ENCODE assay signal across 1 cellular context in genomic region chr15:99452728-99453643, GRCh38.
TF ChIP-seq lines count a peak whose summit lies in the region.

No MANE protein-coding gene starts in this region.

TF ChIP-seq in HepG2, 621 proteins besides CTCF, POLR2A, EP300 and RAD21 (continued from another document and continues in another):
- no peak for TF ChIP-seq ZBTB25 (CRISPR knock-in tag; IDR thresholded peaks at IDR 0.05)
- TF ChIP-seq PBX3 (CRISPR knock-in tag; IDR thresholded peaks at IDR 0.05; ENCODE audit: borderline replicate concordance), result no peak
- no peak for TF ChIP-seq IKZF1 (IDR thresholded peaks at IDR 0.05)
- no peak for TF ChIP-seq ATF3 (CRISPR knock-in tag; IDR thresholded peaks at IDR 0.05)
- peak; percentile 62; the same call in 1 of the 2 replicates for TF ChIP-seq MYC (CRISPR knock-in tag; IDR thresholded peaks at IDR 0.05; ENCODE audit: borderline replicate concordance)
- no peak for TF ChIP-seq ZNF326 (CRISPR knock-in tag; IDR thresholded peaks at IDR 0.05; ENCODE audit: borderline replicate concordance)
- TF ChIP-seq ZNF44 (CRISPR knock-in tag; IDR thresholded peaks at IDR 0.05), result 0 out of 2 replicates have a peak, but pooled peaks have one; percentile 62
- TF ChIP-seq SIX4 (CRISPR knock-in tag; IDR thresholded peaks at IDR 0.05), result no peak
- TF ChIP-seq AHR (CRISPR knock-in tag; IDR thresholded peaks at IDR 0.05), result no peak
- TF ChIP-seq NONO (IDR thresholded peaks at IDR 0.05), result no peak
- TF ChIP-seq NONO (CRISPR knock-in tag; conservative IDR thresholded peaks at IDR 0.05), result no peak
- TF ChIP-seq FOXA1 (IDR thresholded peaks at IDR 0.05), result no peak
- TF ChIP-seq FOXA1 (CRISPR knock-in tag; IDR thresholded peaks at IDR 0.05), result no peak
- TF ChIP-seq MTF1 (CRISPR knock-in tag; IDR thresholded peaks at IDR 0.05), result no peak
- TF ChIP-seq THRA (CRISPR knock-in tag; IDR thresholded peaks at IDR 0.05; ENCODE audit: borderline replicate concordance), result no peak
- no peak for TF ChIP-seq POLR2G (IDR thresholded peaks at IDR 0.05; ENCODE audit: low read depth, low read length)
- no peak for TF ChIP-seq SKIL (CRISPR knock-in tag; IDR thresholded peaks at IDR 0.05; ENCODE audit: borderline replicate concordance)
- no peak for TF ChIP-seq ZNF615 (CRISPR knock-in tag; IDR thresholded peaks at IDR 0.05; ENCODE audit: borderline replicate concordance)
- no peak for TF ChIP-seq RELA (CRISPR knock-in tag; IDR thresholded peaks at IDR 0.05)
- TF ChIP-seq TBL1XR1 (IDR thresholded peaks at IDR 0.05; ENCODE audit: borderline replicate concordance, low read length, partially characterized antibody), result no peak
- TF ChIP-seq HNF1B (CRISPR knock-in tag; IDR thresholded peaks at IDR 0.05), result peak; percentile 72
- no peak for TF ChIP-seq HDAC1 (CRISPR knock-in tag; IDR thresholded peaks at IDR 0.05)
- no peak for TF ChIP-seq ZXDC (CRISPR knock-in tag; IDR thresholded peaks at IDR 0.05)
- peak; percentile 5; the same call in 1 of the 2 replicates for TF ChIP-seq HNF4G (IDR thresholded peaks at IDR 0.05; ENCODE audit: borderline replicate concordance, low read depth, low read length)
- no peak for TF ChIP-seq HNF4G (CRISPR knock-in tag; IDR thresholded peaks at IDR 0.05; ENCODE audit: borderline replicate concordance, low read depth)
- TF ChIP-seq HCFC1 (IDR thresholded peaks at IDR 0.05; ENCODE audit: low read depth, low read length), result no peak
- TF ChIP-seq CHCHD3 (CRISPR knock-in tag; IDR thresholded peaks at IDR 0.05), result 0 out of 2 replicates have a peak, but pooled peaks have one; percentile 55
- TF ChIP-seq ONECUT2 (CRISPR knock-in tag; IDR thresholded peaks at IDR 0.05), result no peak
- no peak for TF ChIP-seq ZNF839 (CRISPR knock-in tag; IDR thresholded peaks at IDR 0.05; ENCODE audit: borderline replicate concordance)
- 0 out of 2 replicates have a peak, but pooled peaks have one; percentile 22 for TF ChIP-seq ZNF274 (CRISPR knock-in tag; IDR thresholded peaks at IDR 0.05)
- TF ChIP-seq IKZF4 (CRISPR knock-in tag; IDR thresholded peaks at IDR 0.05; ENCODE audit: borderline replicate concordance, low read depth, not compliant biosample characterization), result no peak
- TF ChIP-seq PITX1 (CRISPR knock-in tag; IDR thresholded peaks at IDR 0.05), result 0 out of 2 replicates have a peak, but pooled peaks have one; percentile 3
- no peak for TF ChIP-seq MYNN (CRISPR knock-in tag; IDR thresholded peaks at IDR 0.05; ENCODE audit: low read depth)
- no peak for TF ChIP-seq SOX6 (IDR thresholded peaks at IDR 0.05)
- TF ChIP-seq SOX6 (CRISPR knock-in tag; IDR thresholded peaks at IDR 0.05), result 0 out of 2 replicates have a peak, but pooled peaks have one; percentile 17
- TF ChIP-seq IRX3 (CRISPR knock-in tag; IDR thresholded peaks at IDR 0.05; ENCODE audit: borderline replicate concordance, low read depth), result 0 out of 2 replicates have a peak, but pooled peaks have one; percentile 39
- no peak for TF ChIP-seq RBM22 (optimal IDR thresholded peaks at IDR 0.05; ENCODE audit: low read length)
- TF ChIP-seq GPN1 (CRISPR knock-in tag; IDR thresholded peaks at IDR 0.05; ENCODE audit: borderline replicate concordance), result no peak
- no peak for TF ChIP-seq ZNF414 (CRISPR knock-in tag; IDR thresholded peaks at IDR 0.05)
- no peak for TF ChIP-seq ZNF30 (CRISPR knock-in tag; IDR thresholded peaks at IDR 0.05)
- peak; percentile 31; the same call in 1 of the 2 replicates for TF ChIP-seq HIVEP1 (CRISPR knock-in tag; IDR thresholded peaks at IDR 0.05)
- TF ChIP-seq KDM5A (IDR thresholded peaks at IDR 0.05; ENCODE audit: borderline replicate concordance, low read length), result no peak
- TF ChIP-seq ELF4 (CRISPR knock-in tag; IDR thresholded peaks at IDR 0.05; ENCODE audit: borderline replicate concordance), result no peak
- no peak for TF ChIP-seq ZNF142 (CRISPR knock-in tag; IDR thresholded peaks at IDR 0.05)
- no peak for TF ChIP-seq SOX13 (IDR thresholded peaks at IDR 0.05)
- no peak for TF ChIP-seq SOX13 (CRISPR knock-in tag; conservative IDR thresholded peaks at IDR 0.05 in 1 of 2, IDR thresholded peaks at IDR 0.05 in 1 of 2)
